Comparison of ENCODE assay signal across 15 cellular contexts in genomic region chr2:128786296-128786695, GRCh38.
DNase-seq lines count a peak whose midpoint lies in the region; ATAC-seq and TF ChIP-seq lines count a peak whose summit lies in the region.
"Had no signal": no experiment of that assay in that cellular context is flagged by ENCODE, and none has a peak within 500 bp of the region (broad histone marks: within the 10 kb centered on the region; RNA-seq: fewer than 3 reads in every experiment).

No MANE protein-coding gene starts in this region.

- in situ Hi-C loops in GM23248 (cut with MboI) = no loop called here

- DNase-seq in GM23248 (peak; percentile 9), endodermal cell (no peak), osteocyte (ENCODE audit: extremely low spot score, unreplicated experiment) (peak; percentile 42), NCI-H82 treated with DMSO at 0.1 percent for 48 hours (lab: John Stamatoyannopoulos, UW; ENCODE audit: unreplicated experiment) (no peak)
- no peak for DNase-seq in activated naive CD4-positive, alpha-beta T cell treated with anti-CD3 and anti-CD28 coated beads, Interleukin-2, amount 10 ng/mL, durations not matched to agents 7 days and 5 days
- DNase-seq: AML-193, DND-41, NCI-H1105, NCI-H2081, NCI-H510A, NCI-H748 treated with DMSO at 0.1 percent for 48 hours, OCI-M1 had no signal

- no peak for TF ChIP-seq CTCF in endodermal cell (conservative IDR thresholded peaks at IDR 0.05)
- TF ChIP-seq CTCF in osteocyte (IDR thresholded peaks at IDR 0.05) = no peak

- H3K4me1 Mint-ChIP-seq in endodermal cell = peaks cover 19% of the 10 kb centered on the region
- no peaks in the 10 kb centered on the region for H3K4me1 Mint-ChIP-seq in osteocyte (ENCODE audit: unreplicated experiment)
- no peaks in the 10 kb centered on the region for H3K4me1 Mint-ChIP-seq in activated naive CD4-positive, alpha-beta T cell treated with anti-CD3 and anti-CD28 coated beads, Interleukin-2, amount 10 ng/mL, durations not matched to agents 7 days and 5 days

- H3K27me3 Mint-ChIP-seq in endodermal cell (ENCODE audit: insufficient read depth) (peaks cover 2% of the 10 kb centered on the region), osteocyte (ENCODE audit: unreplicated experiment) (peaks cover 6% of the 10 kb centered on the region)
- H3K27me3 Mint-ChIP-seq in activated naive CD4-positive, alpha-beta T cell treated with anti-CD3 and anti-CD28 coated beads, Interleukin-2, amount 10 ng/mL, durations not matched to agents 7 days and 5 days = no peaks in the 10 kb centered on the region

- ATAC-seq in GM21786 (IDR thresholded peaks at IDR 0.05; ENCODE audit: unreplicated experiment) = no peak

- no peaks in the 10 kb centered on the region for H3K79me2 ChIP-seq in GM23248 (ENCODE audit: insufficient read depth)

- H3K4me3 ChIP-seq in GM23248 (no peak overlapping the region), HUES48 (ENCODE audit: low read depth, low read length) (no peak overlapping the region), endodermal cell (ENCODE audit: low read length) (peak overlapping the region; percentile 5)
- H3K4me3 ChIP-seq: SK-N-MC had no signal

- CTCF ChIA-PET in activated naive CD4-positive, alpha-beta T cell treated with anti-CD3 and anti-CD28 coated beads, Interleukin-2, amount 10 ng/mL, durations not matched to agents 7 days and 5 days (lab: Charles Lee) = no interaction called here

- H3K9me3 ChIP-seq in GM23248 (ENCODE audit: low read depth) = no peaks in the 10 kb centered on the region
- no peaks in the 10 kb centered on the region for H3K9me3 ChIP-seq in HUES48 (ENCODE audit: control insufficient read depth, insufficient read depth, low read length)
- H3K9me3 ChIP-seq in endodermal cell (ENCODE audit: control insufficient read depth, low read length) = no peaks in the 10 kb centered on the region

- 22 to 24% methylated on average over 6 of the region's 6 CpGs for WGBS in GM23248 (ENCODE audit: low coverage in 1 of 2, low lambda C conversion rate in 2 of 2, missing lambda C conversion rate in 2 of 2), 2 experiments
- WGBS in endodermal cell (ENCODE audit: insufficient coverage in 1 of 2, insufficient read length in 1 of 2), 2 experiments = 84 to 87% methylated on average over 4 to 6 of the region's 6 CpGs

- H3K9me2 ChIP-seq in GM23248 (ENCODE audit: insufficient read depth) = no peaks in the 10 kb centered on the region

- H3K36me3 ChIP-seq in GM23248 (ENCODE audit: low read depth) (no peaks in the 10 kb centered on the region), HUES48 (ENCODE audit: control insufficient read depth, insufficient read depth, low read length) (no peaks in the 10 kb centered on the region), endodermal cell (ENCODE audit: control insufficient read depth, insufficient read depth, low read length) (no peaks in the 10 kb centered on the region)

- no peaks in the 10 kb centered on the region for H3F3A ChIP-seq in GM23248 (ENCODE audit: insufficient read depth)

- no peak overlapping the region for H3K27ac ChIP-seq in GM23248
- peak overlapping the region; percentile 82 for H3K27ac ChIP-seq in HUES48 (ENCODE audit: low read depth, low read length)
- H3K27ac ChIP-seq in endodermal cell (ENCODE audit: low read depth, low read length) = peak overlapping the region; percentile 40
- H3K27ac ChIP-seq: SK-N-MC had no signal

- no peak overlapping the region for H3K4me2 ChIP-seq in GM23248 (ENCODE audit: unreplicated experiment)

- H3K9ac ChIP-seq in GM23248 (no peak overlapping the region), HUES48 (ENCODE audit: low read depth, low read length) (no peak overlapping the region), endodermal cell (ENCODE audit: extremely low read depth, low read length, poor library complexity, severe bottlenecking) (peak overlapping the region; percentile 9)

- H3K27ac Mint-ChIP-seq in endodermal cell (peak overlapping the region; percentile 90), osteocyte (ENCODE audit: unreplicated experiment) (no peak overlapping the region)
- no peak overlapping the region for H3K27ac Mint-ChIP-seq in activated naive CD4-positive, alpha-beta T cell treated with anti-CD3 and anti-CD28 coated beads, Interleukin-2, amount 10 ng/mL, durations not matched to agents 7 days and 5 days

- no peaks in the 10 kb centered on the region for H4K20me1 ChIP-seq in GM23248 (ENCODE audit: insufficient read depth)

- H3K4me3 Mint-ChIP-seq in endodermal cell (no peak overlapping the region), osteocyte (ENCODE audit: unreplicated experiment) (no peak overlapping the region)
- H3K4me3 Mint-ChIP-seq in activated naive CD4-positive, alpha-beta T cell treated with anti-CD3 and anti-CD28 coated beads, Interleukin-2, amount 10 ng/mL, durations not matched to agents 7 days and 5 days = no peak overlapping the region

- H2AFZ ChIP-seq in GM23248 = no peak overlapping the region

- no peaks in the 10 kb centered on the region for H3K4me1 ChIP-seq in GM23248 (ENCODE audit: insufficient read depth)
- H3K4me1 ChIP-seq in HUES48 (ENCODE audit: control insufficient read depth, insufficient read depth, low read length) = peaks cover 14% of the 10 kb centered on the region
- peaks cover 8% of the 10 kb centered on the region for H3K4me1 ChIP-seq in endodermal cell (ENCODE audit: control insufficient read depth, insufficient read depth, low read length)

- no peaks in the 10 kb centered on the region for H3K36me3 Mint-ChIP-seq in endodermal cell (ENCODE audit: low read depth)
- H3K36me3 Mint-ChIP-seq in osteocyte (ENCODE audit: unreplicated experiment) = no peaks in the 10 kb centered on the region
- H3K36me3 Mint-ChIP-seq in activated naive CD4-positive, alpha-beta T cell treated with anti-CD3 and anti-CD28 coated beads, Interleukin-2, amount 10 ng/mL, durations not matched to agents 7 days and 5 days = no peaks in the 10 kb centered on the region

- H3K27me3 ChIP-seq in GM23248 (replicated peaks; ENCODE audit: insufficient read depth) (no peaks in the 10 kb centered on the region), HUES48 (ENCODE audit: control insufficient read depth, insufficient read depth, low read length) (no peaks in the 10 kb centered on the region), endodermal cell (ENCODE audit: control insufficient read depth, insufficient read depth, low read length, poor library complexity, severe bottlenecking) (no peaks in the 10 kb centered on the region)

- H3K9me3 Mint-ChIP-seq in endodermal cell (peaks cover 2% of the 10 kb centered on the region), osteocyte (ENCODE audit: unreplicated experiment) (no peaks in the 10 kb centered on the region)
- peaks cover 11% of the 10 kb centered on the region for H3K9me3 Mint-ChIP-seq in activated naive CD4-positive, alpha-beta T cell treated with anti-CD3 and anti-CD28 coated beads, Interleukin-2, amount 10 ng/mL, durations not matched to agents 7 days and 5 days

Comparison
In these comparisons a context has a peak if more than half of its experiments do, and no peak if none do; other contexts are left out.
1. DNase-seq: peak in GM23248 (single experiment) and osteocyte (single experiment); none in endodermal cell (single experiment), NCI-H82 treated with DMSO at 0.1 percent for 48 hours (single experiment) and activated naive CD4-positive, alpha-beta T cell treated with anti-CD3 and anti-CD28 coated beads, Interleukin-2, amount 10 ng/mL, durations not matched to agents 7 days and 5 days (single experiment).